1 cellular context compared by ENCODE assay signal in genomic region chr7:13988765-13989137, GRCh38.
TF ChIP-seq lines count a peak whose summit lies in the region.

No MANE protein-coding gene starts in this region.

TF ChIP-seq in K562, 482 proteins besides CTCF, POLR2A, EP300 and RAD21 (continued from another document):
- TF ChIP-seq RREB1 (CRISPR knock-in tag; IDR thresholded peaks at IDR 0.05) (no peak), PHF8 (IDR thresholded peaks at IDR 0.05; ENCODE audit: borderline replicate concordance, low read length) (peak; percentile 9; the same call in 1 of the 2 replicates), FOXK2 (conservative IDR thresholded peaks at IDR 0.05 in 1 of 2, IDR thresholded peaks at IDR 0.05 in 1 of 2; ENCODE audit: low read depth in 2 of 2) (peak; percentile 60 to 62), TAF1 (IDR thresholded peaks at IDR 0.05; ENCODE audit: control insufficient read depth, extremely low read depth, insufficient read depth, low read length, severe bottlenecking) (peak; percentile 19), EGR1 (conservative IDR thresholded peaks at IDR 0.05) (0 out of 2 replicates have a peak, but pooled peaks have one; percentile 11), ZNF75A (CRISPR knock-in tag; IDR thresholded peaks at IDR 0.05) (no peak), KDM1A (IDR thresholded peaks at IDR 0.05) (peak; percentile 40 to 45), TBP (optimal IDR thresholded peaks at IDR 0.05; ENCODE audit: low read depth, low read length) (peak; percentile 72), BRF2 (IDR thresholded peaks at IDR 0.05; ENCODE audit: borderline replicate concordance, insufficient read depth, insufficient read length) (no peak), RCOR1 (IDR thresholded peaks at IDR 0.05; ENCODE audit: borderline replicate concordance in 1 of 2, low read depth in 2 of 2, low read length in 2 of 2) (peak in 1 of 2 experiments; percentile 18; a peak in 1 of 4 replicates), HDAC1 (IDR thresholded peaks at IDR 0.05) (peak in 1 of 2 experiments; percentile 44; a peak in 1 of 4 replicates), ZZZ3 (IDR thresholded peaks at IDR 0.05) (no peak), ARID1B (IDR thresholded peaks at IDR 0.05) (peak; percentile 5; the same call in 1 of the 2 replicates), CREM (IDR thresholded peaks at IDR 0.05; ENCODE audit: low read depth) (0 out of 2 replicates have a peak, but pooled peaks have one; percentile 11), POLR2H (tag; IDR thresholded peaks at IDR 0.05; ENCODE audit: low read depth) (peak; percentile 82), POLR2AphosphoS5 (IDR thresholded peaks at IDR 0.05; ENCODE audit: control insufficient read depth, insufficient read depth, low read depth, low read length) (0 out of 2 replicates have a peak, but pooled peaks have one; percentile 16), GTF2E2 (tag; IDR thresholded peaks at IDR 0.05) (peak; percentile 63; the same call in 1 of the 2 replicates), FOXM1 (IDR thresholded peaks at IDR 0.05; ENCODE audit: low read depth) (peak; percentile 72; the same call in 1 of the 2 replicates), FOXM1 (CRISPR knock-in tag; IDR thresholded peaks at IDR 0.05; ENCODE audit: low read depth) (no peak), VEZF1 (CRISPR knock-in tag; IDR thresholded peaks at IDR 0.05) (peak; percentile 95), TBL1XR1 (IDR thresholded peaks at IDR 0.05; ENCODE audit: low read length in 2 of 2) (peak in 1 of 2 experiments; percentile 58; a peak in 1 of 4 replicates), SPI1 (IDR thresholded peaks at IDR 0.05; ENCODE audit: borderline replicate concordance, low read depth, low read length) (no peak), SUPT5H (IDR thresholded peaks at IDR 0.05) (peak; percentile 49; the same call in 1 of the 2 replicates), MAZ (CRISPR knock-in tag; conservative IDR thresholded peaks at IDR 0.05 in 1 of 2, IDR thresholded peaks at IDR 0.05 in 1 of 2) (peak in 1 of 2 experiments; percentile 78; a peak in 2 of 4 replicates), LCOR (CRISPR knock-in tag; IDR thresholded peaks at IDR 0.05) (0 out of 2 replicates have a peak, but pooled peaks have one; percentile 1), TEAD4 (IDR thresholded peaks at IDR 0.05; ENCODE audit: low read length) (no peak), TEAD4 (CRISPR knock-in tag; IDR thresholded peaks at IDR 0.05; ENCODE audit: borderline replicate concordance) (no peak), ZNF197 (CRISPR knock-in tag; IDR thresholded peaks at IDR 0.05; ENCODE audit: low read depth) (no peak), MNT (conservative IDR thresholded peaks at IDR 0.05) (0 out of 4 replicates have a peak, but pooled peaks of 1 of the 2 experiments have one; percentile 17), GATA2 (CRISPR knock-in tag; IDR thresholded peaks at IDR 0.05) (peak; percentile 39; the same call in 1 of the 2 replicates), HDAC2 (IDR thresholded peaks at IDR 0.05) (0 out of 2 replicates have a peak, but pooled peaks have one; percentile 18), TCFL5 (CRISPR knock-in tag; conservative IDR thresholded peaks at IDR 0.05) (no peak), L3MBTL2 (IDR thresholded peaks at IDR 0.05) (peak; percentile 2; the same call in 1 of the 2 replicates), RBBP5 (IDR thresholded peaks at IDR 0.05; ENCODE audit: borderline replicate concordance, insufficient read depth, low read length, poor library complexity, severe bottlenecking) (peak; percentile 7)
